17 cellular contexts compared by ENCODE assay signal in the genomic region with DNA sequence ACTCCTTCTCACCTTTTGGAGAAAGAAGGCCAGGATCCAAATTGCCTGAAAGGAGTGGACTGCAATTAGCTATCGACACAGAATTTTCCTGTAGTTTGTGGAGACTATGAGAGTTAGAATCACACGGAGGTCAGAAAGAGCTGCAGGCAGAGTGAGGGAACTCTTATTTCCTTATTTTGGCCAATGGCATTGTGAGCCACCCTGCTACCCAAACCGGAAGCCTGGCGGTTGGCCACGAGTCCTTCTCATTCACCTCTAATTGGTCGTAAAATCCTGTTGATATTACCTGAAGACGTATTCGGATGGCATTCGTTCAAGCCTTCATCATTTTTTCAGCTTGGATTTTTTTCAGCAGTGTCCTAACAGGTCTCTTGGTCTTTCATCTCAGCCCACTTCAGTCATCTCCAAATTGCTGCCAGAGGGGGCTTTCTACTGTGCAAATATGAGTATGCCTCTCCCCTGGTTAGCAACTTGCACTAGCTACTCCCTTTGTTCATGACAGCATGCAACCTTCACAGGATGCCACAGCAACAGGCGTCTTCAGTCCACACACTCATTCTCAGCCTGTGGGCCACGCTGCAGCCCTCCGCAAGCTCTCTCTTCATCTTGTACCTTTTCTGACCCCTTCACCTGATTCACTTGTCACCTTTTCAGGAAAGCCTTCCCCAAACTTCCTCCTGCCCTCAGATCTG.
"Had no signal": no experiment of that assay in that cellular context is flagged by ENCODE, and none has a peak within 500 bp of the region (broad histone marks: within the 10 kb centered on the region; RNA-seq: fewer than 3 reads in every experiment).

No MANE protein-coding gene starts in this region.

- H3K27me3 ChIP-seq: right atrium auricular region had no signal

- H3K27ac ChIP-seq: esophagus squamous epithelium, right atrium auricular region, skin epidermis had no signal

- H3K4me3 ChIP-seq: esophagus squamous epithelium, right atrium auricular region, skin epidermis had no signal

- H3K9me3 ChIP-seq: esophagus squamous epithelium, right atrium auricular region had no signal

- H3K27me3 Mint-ChIP-seq: activated naive CD8-positive, alpha-beta T cell treated with anti-CD3 and anti-CD28 coated beads for 36 hours; activated T-cell treated with anti-CD3 and anti-CD28 coated beads, Interleukin-2, amount 50 U/mL, for 24 hours; T-helper 17 cell had no signal

- DNase-seq: activated gamma-delta T cell; activated naive CD8-positive, alpha-beta T cell treated with anti-CD3 and anti-CD28 coated beads for 36 hours; activated T-cell treated with anti-CD3 and anti-CD28 coated beads, Interleukin-2, amount 50 U/mL, for 24 hours; anterior cingulate cortex; cortex of kidney; effector CD4-positive, alpha-beta T cell; esophagus squamous epithelium; kidney glomerular epithelial cell; mesendoderm; stimulated activated CD4-positive, alpha-beta T cell treated with anti-CD3 and anti-CD28 coated beads, Interleukin-4, amount 100 ng/mL, for 24 hours; stimulated activated naive CD4-positive, alpha-beta T cell treated with Interleukin-2 at 50 U/mL for 16 hours; T-helper 17 cell had no signal

- ATAC-seq: activated CD4-positive, CD25-positive, alpha-beta regulatory T cell treated with anti-CD3 and anti-CD28 coated beads, Interleukin-2, amount 50 U/mL, for 24 hours; T-helper 17 cell had no signal

- H3K9me3 Mint-ChIP-seq: activated naive CD8-positive, alpha-beta T cell treated with anti-CD3 and anti-CD28 coated beads for 36 hours; activated T-cell treated with anti-CD3 and anti-CD28 coated beads, Interleukin-2, amount 50 U/mL, for 24 hours had no signal

- H3K36me3 Mint-ChIP-seq: activated naive CD8-positive, alpha-beta T cell treated with anti-CD3 and anti-CD28 coated beads for 36 hours; type B pancreatic cell had no signal

- H3K4me3 Mint-ChIP-seq: activated naive CD8-positive, alpha-beta T cell treated with anti-CD3 and anti-CD28 coated beads for 36 hours; activated T-cell treated with anti-CD3 and anti-CD28 coated beads, Interleukin-2, amount 50 U/mL, for 24 hours; T-helper 17 cell; type B pancreatic cell had no signal

- H3K4me1 ChIP-seq: esophagus squamous epithelium, right atrium auricular region had no signal

- H3K36me3 ChIP-seq: esophagus squamous epithelium, right atrium auricular region had no signal

- H3K27ac Mint-ChIP-seq: activated naive CD8-positive, alpha-beta T cell treated with anti-CD3 and anti-CD28 coated beads for 36 hours; activated T-cell treated with anti-CD3 and anti-CD28 coated beads, Interleukin-2, amount 50 U/mL, for 24 hours; progenitor cell of endocrine pancreas; T-helper 17 cell; type B pancreatic cell had no signal
